In genomic region chr20:2654384-2654822, GRCh38 we compare ENCODE assay signal across 9 cellular contexts. TPM values are rescaled to one million over a fixed set of nuclear protein-coding genes. Genes with fewer than 3 reads are reported as not detected.
DNase-seq lines count a peak whose midpoint lies in the region; ATAC-seq and TF ChIP-seq lines count a peak whose summit lies in the region.
"Had no signal": no experiment of that assay in that cellular context is flagged by ENCODE, and none has a peak within 500 bp of the region (broad histone marks: within the 10 kb centered on the region; RNA-seq: fewer than 3 reads in every experiment).

No MANE protein-coding gene starts in this region.

- H3K27me3 Mint-ChIP-seq in nephron (ENCODE audit: low read depth) = no peaks in the 10 kb centered on the region

- no peak for DNase-seq in colonic mucosa
- no peak for DNase-seq in CD1c-positive myeloid dendritic cell (ENCODE audit: extremely low spot score)
- no peak for DNase-seq in GM20000 (ENCODE audit: low spot score)
- no peak for DNase-seq in stimulated activated CD4-positive, alpha-beta T cell treated with anti-CD3 and anti-CD28 coated beads, Interleukin-4, amount 100 ng/mL, for 4 hours
- DNase-seq: NCI-H526 treated with DMSO at 0.1 percent for 48 hours had no signal

- H3K9me2 ChIP-seq in DOHH2 (replicated peaks; ENCODE audit: control insufficient read depth, low read length) = no peaks in the 10 kb centered on the region
- no peaks in the 10 kb centered on the region for H3K9me2 ChIP-seq in Loucy (replicated peaks; ENCODE audit: low read depth, low read length)

- peaks cover 83% of the 10 kb centered on the region for H3K36me3 ChIP-seq in DOHH2 (ENCODE audit: control insufficient read depth, low read length)
- H3K36me3 ChIP-seq in Loucy (ENCODE audit: insufficient read depth, low read length) = peaks cover 57% of the 10 kb centered on the region
- peaks cover 29% of the 10 kb centered on the region for H3K36me3 ChIP-seq in colonic mucosa

- H3K9me3 ChIP-seq in DOHH2 (ENCODE audit: control insufficient read depth, insufficient read depth, low read length) (no peaks in the 10 kb centered on the region), Loucy (ENCODE audit: insufficient read depth, low read depth, low read length) (no peaks in the 10 kb centered on the region), colonic mucosa (no peaks in the 10 kb centered on the region)

- H3K27me3 ChIP-seq in DOHH2 (ENCODE audit: control insufficient read depth, low read length) (no peaks in the 10 kb centered on the region), Loucy (ENCODE audit: insufficient read depth, low read length, poor library complexity, severe bottlenecking) (no peaks in the 10 kb centered on the region), colonic mucosa (no peaks in the 10 kb centered on the region)

- H4K20me1 ChIP-seq in DOHH2 (ENCODE audit: control insufficient read depth, insufficient read depth, low read depth, low read length) (peaks cover 36% of the 10 kb centered on the region), Loucy (ENCODE audit: insufficient read depth, low read length, poor library complexity, severe bottlenecking) (peaks cover 58% of the 10 kb centered on the region)

- H3F3A ChIP-seq in DOHH2 (ENCODE audit: control insufficient read depth, insufficient read depth) (peaks cover 71% of the 10 kb centered on the region), Loucy (ENCODE audit: low read depth) (peaks cover 17% of the 10 kb centered on the region)

- H3K4me1 Mint-ChIP-seq in nephron = peaks cover 13% of the 10 kb centered on the region

- H3K27ac Mint-ChIP-seq in nephron = peak overlapping the region in 2 of 3 experiments; percentile 49 to 51

- TF ChIP-seq CTCF in DOHH2 (IDR thresholded peaks at IDR 0.05; ENCODE audit: low read depth, low read length, poor library complexity, severe bottlenecking) = no peak
- no peak for TF ChIP-seq CTCF in Loucy (conservative IDR thresholded peaks at IDR 0.05; ENCODE audit: low read length)
- no peak for TF ChIP-seq CTCF in colonic mucosa (IDR thresholded peaks at IDR 0.05)
- TF ChIP-seq CTCF in nephron (IDR thresholded peaks at IDR 0.05; ENCODE audit: unreplicated experiment in 3 of 3) = no peak
- TF ChIP-seq CTCF in GM20000 (IDR thresholded peaks at IDR 0.05; ENCODE audit: extremely low read depth, missing control alignments) = no peak

- intact Hi-C loops in colonic mucosa (cut with DNase I) = no loop called here

- H3K4me2 ChIP-seq in DOHH2 (ENCODE audit: low read length) = peak overlapping the region; percentile 92
- peak overlapping the region; percentile 99 for H3K4me2 ChIP-seq in Loucy (ENCODE audit: low read depth, low read length, poor library complexity, severe bottlenecking)

- no peak for ATAC-seq in GM21515 (IDR thresholded peaks at IDR 0.05; ENCODE audit: unreplicated experiment)

- no peak overlapping the region for H2AFZ ChIP-seq in Loucy (ENCODE audit: low read length)

- H3K79me2 ChIP-seq in DOHH2 (ENCODE audit: control insufficient read depth, low read length) = peaks cover 59% of the 10 kb centered on the region
- peaks cover 61% of the 10 kb centered on the region for H3K79me2 ChIP-seq in Loucy (ENCODE audit: insufficient read depth, low read length)

- H3K4me3 ChIP-seq in DOHH2 (ENCODE audit: low read length) (peak overlapping the region; percentile 99), Loucy (ENCODE audit: low read length, poor library complexity, severe bottlenecking) (peak overlapping the region; percentile 99), colonic mucosa (peak overlapping the region; percentile 83)

- H3K4me1 ChIP-seq in DOHH2 (ENCODE audit: control insufficient read depth, low read length) (peaks cover 27% of the 10 kb centered on the region), Loucy (ENCODE audit: insufficient read depth, low read length, poor library complexity, severe bottlenecking) (peaks cover 38% of the 10 kb centered on the region), colonic mucosa (peaks cover 12% of the 10 kb centered on the region)

- H3K36me3 Mint-ChIP-seq in nephron (ENCODE audit: low read depth) = peaks cover 58% of the 10 kb centered on the region

- H3K9me3 Mint-ChIP-seq in nephron = no peaks in the 10 kb centered on the region

- peak overlapping the region; percentile 94 for H3K9ac ChIP-seq in Loucy (ENCODE audit: low read depth, low read length, poor library complexity, severe bottlenecking)
- no peak overlapping the region for H3K9ac ChIP-seq in colonic mucosa (ENCODE audit: low read depth in 2 of 2, low read length in 2 of 2)

- H3K27ac ChIP-seq in DOHH2 (ENCODE audit: low read depth, low read length) = peak overlapping the region; percentile 86
- H3K27ac ChIP-seq in colonic mucosa = no peak overlapping the region

- peak overlapping the region; percentile 91 to 94 (median 92) for H3K4me3 Mint-ChIP-seq in nephron

RNA-seq across cellular contexts. Expression of gene NOP56, which starts 2.0 kb away (rescaled TPM):
- total RNA-seq in colonic mucosa = 100 to 1,000 TPM in 1 of 2 donors, 10 to 100 TPM in 1; 66.3 to 186 TPM

RNA-seq across cellular contexts. Expression of gene IDH3B, which starts 9.6 kb away (rescaled TPM):
- total RNA-seq in colonic mucosa = 100 to 1,000 TPM; 117 to 140 TPM

RNA-seq across cellular contexts. Expression of gene EBF4, which starts 38.2 kb away (rescaled TPM):
- 1 to 10 TPM; 2.0 to 7.5 TPM for total RNA-seq in colonic mucosa
